ENCODE assay signal across 9 cellular contexts in the genomic region with DNA sequence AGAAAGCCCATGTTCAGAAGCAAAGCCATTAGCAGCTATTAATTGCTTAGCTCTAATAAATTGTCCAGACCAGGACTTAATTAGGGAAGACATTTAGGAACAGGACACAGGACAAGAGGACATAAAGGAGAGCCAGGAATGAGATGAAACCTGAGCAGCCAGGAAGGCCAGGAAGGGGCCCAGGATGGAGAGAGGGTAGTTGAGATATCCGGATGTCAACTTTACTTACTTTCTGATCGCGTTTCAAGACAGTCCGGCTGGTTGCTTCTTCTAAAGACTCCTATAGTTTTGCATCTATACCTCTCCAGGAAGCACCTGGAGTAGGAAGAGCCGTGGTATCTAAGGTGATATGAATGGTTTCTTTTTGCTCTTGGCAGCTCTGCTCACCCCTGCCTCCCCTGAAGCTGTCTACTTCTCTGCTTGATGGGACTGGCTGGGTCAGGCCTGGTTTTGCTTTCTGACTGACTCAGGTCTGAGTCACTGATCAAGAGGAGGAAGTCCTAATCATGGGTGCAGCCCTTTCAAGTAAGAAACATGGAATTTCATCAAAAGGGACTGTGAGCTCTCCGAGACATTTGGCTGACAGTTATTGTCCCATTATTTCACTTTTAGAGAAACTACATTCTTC.
DNase-seq lines count a peak whose midpoint lies in the region; ATAC-seq, FAIRE-seq and TF ChIP-seq lines count a peak whose summit lies in the region.
"Had no signal": no experiment of that assay in that cellular context is flagged by ENCODE, and none has a peak within 500 bp of the region (broad histone marks: within the 10 kb centered on the region; RNA-seq: fewer than 3 reads in every experiment).

No MANE protein-coding gene starts in this region.

- H2AFZ ChIP-seq in GM23338: no peak overlapping the region

- H3K4me1 ChIP-seq in GM23338 (ENCODE audit: insufficient read depth) (no peaks in the 10 kb centered on the region), kidney (ENCODE audit: control insufficient read depth in 1 of 2, insufficient read depth in 1 of 2, low read depth in 1 of 2, low read length in 2 of 2) (no peaks in the 10 kb centered on the region)

- H3K9me3 ChIP-seq in kidney (ENCODE audit: control insufficient read depth in 1 of 2, low read length in 2 of 2): no peaks in the 10 kb centered on the region

- no peaks in the 10 kb centered on the region for H3K4me1 Mint-ChIP-seq in memory B cell
- H3K4me1 Mint-ChIP-seq in GM23338: no peaks in the 10 kb centered on the region

- TF ChIP-seq CTCF in GM23338 (conservative IDR thresholded peaks at IDR 0.05; ENCODE audit: low read depth in 2 of 2): no peak
- TF ChIP-seq CTCF in kidney (IDR thresholded peaks at IDR 0.05; ENCODE audit: borderline replicate concordance, extremely low read depth, insufficient read depth): no peak

- H3K9me3 Mint-ChIP-seq in memory B cell (no peaks in the 10 kb centered on the region), GM23338 (no peaks in the 10 kb centered on the region; the same call in 1 of the 3 replicates)

- no peak overlapping the region for H3K4me3 ChIP-seq in GM23338
- H3K4me3 ChIP-seq in kidney (ENCODE audit: low read length in 2 of 2): no peak overlapping the region

- no peak overlapping the region for H3K27ac ChIP-seq in GM23338 (ENCODE audit: low read depth)
- no peak overlapping the region for H3K27ac ChIP-seq in kidney (ENCODE audit: low read depth in 2 of 2, low read length in 2 of 2)

- FAIRE-seq in RCC 7860 (lab: Jason Lieb, UNC) (peak; percentile 67), kidney (lab: Jason Lieb, UNC) (no peak)
- FAIRE-seq: TTC549 had no signal

- H3K9me2 ChIP-seq in GM23338 (ENCODE audit: insufficient read depth): no peaks in the 10 kb centered on the region

- peak; percentile 78 for ATAC-seq in HG02870 (IDR thresholded peaks at IDR 0.05; ENCODE audit: unreplicated experiment)
- ATAC-seq in memory B cell (ENCODE audit: low read depth): peak; percentile 39
- ATAC-seq in GM23338: no peak

- H3K9ac ChIP-seq in kidney (ENCODE audit: low read length in 2 of 2): no peak overlapping the region

- DNase-seq in SIG-M5 treated with dmso at 0.1 percent for 504 hours (lab: John Stamatoyannopoulos, UW; ENCODE audit: unreplicated experiment): peak; percentile 8
- DNase-seq in SIG-M5 (lab: John Stamatoyannopoulos, UW): no peak
- DNase-seq in RCC 7860 (ENCODE audit: low spot score): peak; percentile 37
- no peak for DNase-seq in memory B cell (ENCODE audit: low spot score in 2 of 2)
- no peak for DNase-seq in GM23338 (ENCODE audit: low spot score)
- DNase-seq in kidney: no peak
- DNase-seq in HuH-7 (ENCODE audit: low spot score): no peak

- H3K27me3 ChIP-seq in GM23338 (ENCODE audit: insufficient read depth): no peaks in the 10 kb centered on the region

- no peaks in the 10 kb centered on the region for H4K20me1 ChIP-seq in GM23338 (replicated peaks; ENCODE audit: insufficient read depth)

- H3K4me3 Mint-ChIP-seq in memory B cell (no peak overlapping the region), GM23338 (no peak overlapping the region)

- H3K36me3 ChIP-seq in GM23338 (ENCODE audit: insufficient read depth): no peaks in the 10 kb centered on the region
- H3K36me3 ChIP-seq in kidney (ENCODE audit: control insufficient read depth in 1 of 2, insufficient read depth in 2 of 2, low read length in 2 of 2): no peaks in the 10 kb centered on the region

- H3K27me3 Mint-ChIP-seq in memory B cell (no peaks in the 10 kb centered on the region), GM23338 (ENCODE audit: insufficient read depth, low read depth, poor library complexity) (no peaks in the 10 kb centered on the region)

- intact Hi-C loops in kidney (cut with DNase I): no loop called here

- H3F3A ChIP-seq in GM23338 (replicated peaks; ENCODE audit: low read depth): no peaks in the 10 kb centered on the region

- H3K27ac Mint-ChIP-seq in memory B cell (no peak overlapping the region), GM23338 (no peak overlapping the region)

- no peaks in the 10 kb centered on the region for H3K79me2 ChIP-seq in GM23338 (replicated peaks; ENCODE audit: insufficient read depth)

- H3K36me3 Mint-ChIP-seq in memory B cell (no peaks in the 10 kb centered on the region), GM23338 (ENCODE audit: low read depth) (no peaks in the 10 kb centered on the region)

- H3K4me2 ChIP-seq in GM23338: no peak overlapping the region

TF ChIP-seq in GM23338, 12 proteins besides CTCF, POLR2A, EP300 and RAD21:
- TF ChIP-seq ZNF114 (CRISPR knock-in tag; IDR thresholded peaks at IDR 0.05) (no peak), EZH2phosphoT487 (IDR thresholded peaks at IDR 0.05; ENCODE audit: unreplicated experiment) (no peak), JUNB (IDR thresholded peaks at IDR 0.05; ENCODE audit: unreplicated experiment) (no peak), NANOG (IDR thresholded peaks at IDR 0.05; ENCODE audit: borderline replicate concordance) (no peak), STAT1 (IDR thresholded peaks at IDR 0.05; ENCODE audit: unreplicated experiment) (no peak), CREB1 (CRISPR knock-in tag; IDR thresholded peaks at IDR 0.05; ENCODE audit: low read depth) (no peak)
- TF ChIP-seq, protein P1, sequence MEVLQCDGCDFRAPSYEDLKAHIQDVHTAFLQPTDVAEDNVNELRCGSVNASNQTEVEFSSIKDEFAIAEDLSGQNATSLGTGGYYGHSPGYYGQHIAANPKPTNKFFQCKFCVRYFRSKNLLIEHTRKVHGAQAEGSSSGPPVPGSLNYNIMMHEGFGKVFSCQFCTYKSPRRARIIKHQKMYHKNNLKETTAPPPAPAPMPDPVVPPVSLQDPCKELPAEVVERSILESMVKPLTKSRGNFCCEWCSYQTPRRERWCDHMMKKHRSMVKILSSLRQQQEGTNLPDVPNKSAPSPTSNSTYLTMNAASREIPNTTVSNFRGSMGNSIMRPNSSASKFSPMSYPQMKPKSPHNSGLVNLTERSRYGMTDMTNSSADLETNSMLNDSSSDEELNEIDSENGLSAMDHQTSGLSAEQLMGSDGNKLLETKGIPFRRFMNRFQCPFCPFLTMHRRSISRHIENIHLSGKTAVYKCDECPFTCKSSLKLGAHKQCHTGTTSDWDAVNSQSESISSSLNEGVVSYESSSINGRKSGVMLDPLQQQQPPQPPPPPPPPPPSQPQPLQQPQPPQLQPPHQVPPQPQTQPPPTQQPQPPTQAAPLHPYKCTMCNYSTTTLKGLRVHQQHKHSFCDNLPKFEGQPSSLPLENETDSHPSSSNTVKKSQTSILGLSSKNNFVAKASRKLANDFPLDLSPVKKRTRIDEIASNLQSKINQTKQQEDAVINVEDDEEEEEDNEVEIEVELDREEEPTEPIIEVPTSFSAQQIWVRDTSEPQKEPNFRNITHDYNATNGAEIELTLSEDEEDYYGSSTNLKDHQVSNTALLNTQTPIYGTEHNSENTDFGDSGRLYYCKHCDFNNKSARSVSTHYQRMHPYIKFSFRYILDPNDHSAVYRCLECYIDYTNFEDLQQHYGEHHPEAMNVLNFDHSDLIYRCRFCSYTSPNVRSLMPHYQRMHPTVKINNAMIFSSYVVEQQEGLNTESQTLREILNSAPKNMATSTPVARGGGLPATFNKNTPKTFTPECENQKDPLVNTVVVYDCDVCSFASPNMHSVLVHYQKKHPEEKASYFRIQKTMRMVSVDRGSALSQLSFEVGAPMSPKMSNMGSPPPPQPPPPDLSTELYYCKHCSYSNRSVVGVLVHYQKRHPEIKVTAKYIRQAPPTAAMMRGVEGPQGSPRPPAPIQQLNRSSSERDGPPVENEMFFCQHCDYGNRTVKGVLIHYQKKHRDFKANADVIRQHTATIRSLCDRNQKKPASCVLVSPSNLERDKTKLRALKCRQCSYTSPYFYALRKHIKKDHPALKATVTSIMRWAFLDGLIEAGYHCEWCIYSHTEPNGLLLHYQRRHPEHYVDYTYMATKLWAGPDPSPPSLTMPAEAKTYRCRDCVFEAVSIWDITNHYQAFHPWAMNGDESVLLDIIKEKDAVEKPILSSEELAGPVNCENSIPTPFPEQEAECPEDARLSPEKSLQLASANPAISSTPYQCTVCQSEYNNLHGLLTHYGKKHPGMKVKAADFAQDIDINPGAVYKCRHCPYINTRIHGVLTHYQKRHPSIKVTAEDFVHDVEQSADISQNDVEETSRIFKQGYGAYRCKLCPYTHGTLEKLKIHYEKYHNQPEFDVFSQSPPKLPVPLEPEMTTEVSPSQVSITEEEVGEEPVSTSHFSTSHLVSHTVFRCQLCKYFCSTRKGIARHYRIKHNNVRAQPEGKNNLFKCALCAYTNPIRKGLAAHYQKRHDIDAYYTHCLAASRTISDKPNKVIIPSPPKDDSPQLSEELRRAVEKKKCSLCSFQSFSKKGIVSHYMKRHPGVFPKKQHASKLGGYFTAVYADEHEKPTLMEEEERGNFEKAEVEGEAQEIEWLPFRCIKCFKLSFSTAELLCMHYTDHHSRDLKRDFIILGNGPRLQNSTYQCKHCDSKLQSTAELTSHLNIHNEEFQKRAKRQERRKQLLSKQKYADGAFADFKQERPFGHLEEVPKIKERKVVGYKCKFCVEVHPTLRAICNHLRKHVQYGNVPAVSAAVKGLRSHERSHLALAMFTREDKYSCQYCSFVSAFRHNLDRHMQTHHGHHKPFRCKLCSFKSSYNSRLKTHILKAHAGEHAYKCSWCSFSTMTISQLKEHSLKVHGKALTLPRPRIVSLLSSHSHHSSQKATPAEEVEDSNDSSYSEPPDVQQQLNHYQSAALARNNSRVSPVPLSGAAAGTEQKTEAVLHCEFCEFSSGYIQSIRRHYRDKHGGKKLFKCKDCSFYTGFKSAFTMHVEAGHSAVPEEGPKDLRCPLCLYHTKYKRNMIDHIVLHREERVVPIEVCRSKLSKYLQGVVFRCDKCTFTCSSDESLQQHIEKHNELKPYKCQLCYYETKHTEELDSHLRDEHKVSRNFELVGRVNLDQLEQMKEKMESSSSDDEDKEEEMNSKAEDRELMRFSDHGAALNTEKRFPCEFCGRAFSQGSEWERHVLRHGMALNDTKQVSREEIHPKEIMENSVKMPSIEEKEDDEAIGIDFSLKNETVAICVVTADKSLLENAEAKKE (CRISPR knock-in tag; IDR thresholded peaks at IDR 0.05): no peak

Comparison
In these comparisons a context has a peak if more than half of its experiments do, and no peak if none do; other contexts are left out.
1. DNase-seq: peak in SIG-M5 treated with dmso at 0.1 percent for 504 hours (single experiment) and RCC 7860 (single experiment); none in SIG-M5 (single experiment), memory B cell (0 of 2), GM23338 (single experiment), kidney (single experiment) and HuH-7 (single experiment).